ENCODE assay signal across 27 cellular contexts in genomic region chr1:14822493-14822892, GRCh38.
"Had no signal": no experiment of that assay in that cellular context is flagged by ENCODE, and none has a peak within 500 bp of the region (broad histone marks: within the 10 kb centered on the region; RNA-seq: fewer than 3 reads in every experiment).

No MANE protein-coding gene starts in this region.

- H3K4me1 ChIP-seq: adrenal gland, ascending aorta, gastrocnemius medialis, left ventricle myocardium inferior, pancreas, tibial artery, uterus had no signal

- FAIRE-seq: pancreas, TTC549 had no signal

- H3K4me3 ChIP-seq: adrenal gland, ascending aorta, gastrocnemius medialis, left ventricle myocardium inferior, pancreas, tibial artery, uterus had no signal

- H3K27ac ChIP-seq: adrenal gland, ascending aorta, gastrocnemius medialis, left ventricle myocardium inferior, neutrophil, pancreas, tibial artery, uterus had no signal

- H3K4me3 Mint-ChIP-seq: activated B cell treated with CpG ODN at 0.5 μM for 24 hours; activated CD4-positive, alpha-beta T cell treated with anti-CD3 and anti-CD28 coated beads for 36 hours; activated naive CD8-positive, alpha-beta T cell; activated T-cell treated with anti-CD3 and anti-CD28 coated beads, Interleukin-2, amount 50 U/mL, for 4 hours; nephron; stimulated activated naive CD8-positive, alpha-beta T cell treated with anti-CD3 and anti-CD28 coated beads, Interleukin-15, Interleukin-2, amounts not matched to agents 100 ng/mL and 50 ng/mL, for 24 hours had no signal

- H3K9me3 Mint-ChIP-seq: activated B cell treated with CpG ODN at 0.5 μM for 24 hours; activated T-cell treated with anti-CD3 and anti-CD28 coated beads, Interleukin-2, amount 50 U/mL, for 4 hours; activated T-helper 2 cell treated with anti-CD3 and anti-CD28 coated beads, Interferon-gamma antibody, Interleukin-2, Interleukin-4, amounts not matched to agents 10 μg/mL and 5 μg/mL and 100 μg/mL, durations not matched to agents 14 hours and 24 hours and 36 hours; nephron; stimulated activated naive CD8-positive, alpha-beta T cell treated with anti-CD3 and anti-CD28 coated beads, Interleukin-15, Interleukin-2, amounts not matched to agents 100 ng/mL and 50 ng/mL, for 24 hours had no signal

- H3K4me1 Mint-ChIP-seq: activated B cell treated with CpG ODN at 0.5 μM for 24 hours; activated CD4-positive, alpha-beta T cell treated with anti-CD3 and anti-CD28 coated beads for 36 hours had no signal

- H3K36me3 Mint-ChIP-seq: activated naive CD8-positive, alpha-beta T cell had no signal

- H3K27me3 ChIP-seq: adrenal gland, ascending aorta, gastrocnemius medialis, neutrophil, pancreas, uterus had no signal

- H3K36me3 ChIP-seq: adrenal gland, ascending aorta, gastrocnemius medialis, left ventricle myocardium inferior, neutrophil, pancreas, tibial artery, uterus had no signal

- ATAC-seq: activated CD4-positive, alpha-beta T cell treated with anti-CD3 and anti-CD28 coated beads for 36 hours; activated T-cell treated with anti-CD3 and anti-CD28 coated beads, Interleukin-2, amount 50 U/mL, for 4 hours; gastrocnemius medialis; pancreas; right cardiac atrium had no signal

- DNase-seq: activated B cell treated with CpG ODN at 0.5 μM for 24 hours; activated CD4-positive, alpha-beta T cell treated with anti-CD3 and anti-CD28 coated beads for 36 hours; activated CD4-positive, alpha-beta T cell treated with anti-CD3 and anti-CD28 coated beads, Interleukin-2, amount 50 U/mL, for 4 hours; activated CD8-positive, alpha-beta memory T cell treated with anti-CD3 and anti-CD28 coated beads for 24 hours; activated CD8-positive, alpha-beta memory T cell treated with anti-CD3 and anti-CD28 coated beads, Interleukin-2, amount 50 U/mL, for 4 hours; activated naive CD4-positive, alpha-beta T cell; activated T-cell treated with anti-CD3 and anti-CD28 coated beads, Interleukin-2, amount 50 U/mL, for 4 hours; adrenal gland; dermis blood vessel endothelial cell; effector CD8-positive, alpha-beta T cell; gastrocnemius medialis; hippocampal formation; left ventricle myocardium inferior; pancreas; right cardiac atrium; stimulated activated CD4-positive, alpha-beta T cell treated with anti-CD3 and anti-CD28 coated beads, Interleukin-1b, Interleukin-23, amount 100 ng/mL, for 48 hours; substantia nigra; T-helper 1 cell; tibial artery; uterus had no signal

- H3K9me3 ChIP-seq: adrenal gland, ascending aorta, gastrocnemius medialis, left ventricle myocardium inferior, neutrophil, pancreas, tibial artery, uterus had no signal

- H3K27me3 Mint-ChIP-seq: activated naive CD8-positive, alpha-beta T cell had no signal

- H3K27ac Mint-ChIP-seq: activated B cell treated with CpG ODN at 0.5 μM for 24 hours; activated CD4-positive, alpha-beta T cell treated with anti-CD3 and anti-CD28 coated beads for 36 hours; activated naive CD8-positive, alpha-beta T cell; activated T-helper 2 cell treated with anti-CD3 and anti-CD28 coated beads, Interferon-gamma antibody, Interleukin-2, Interleukin-4, amounts not matched to agents 10 μg/mL and 5 μg/mL and 100 μg/mL, durations not matched to agents 14 hours and 24 hours and 36 hours; stimulated activated naive CD8-positive, alpha-beta T cell treated with anti-CD3 and anti-CD28 coated beads, Interleukin-15, Interleukin-2, amounts not matched to agents 100 ng/mL and 50 ng/mL, for 24 hours had no signal
